In the genomic region with DNA sequence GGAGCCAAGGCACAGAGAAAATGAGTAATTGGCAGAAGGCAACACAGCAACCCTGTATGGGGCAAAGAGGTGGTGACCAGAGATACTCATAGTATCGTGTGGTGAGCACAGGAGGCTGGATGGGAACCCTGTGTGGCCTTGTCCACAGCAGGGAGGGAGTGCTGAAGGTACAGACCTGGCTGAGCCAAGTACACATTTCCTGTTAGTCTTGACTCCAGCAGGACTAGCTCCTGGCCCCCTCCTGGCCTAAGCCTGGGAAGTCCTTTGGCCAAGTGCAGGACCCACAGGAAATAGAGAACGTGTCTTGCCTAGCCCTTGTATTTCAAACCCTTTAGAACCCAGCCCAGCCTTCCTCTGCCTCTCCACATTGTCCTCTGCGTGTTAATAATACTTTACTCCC, we compare ENCODE assay signal across 21 cellular contexts.
DNase-seq lines count a peak whose midpoint lies in the region; ATAC-seq and TF ChIP-seq lines count a peak whose summit lies in the region.
"Had no signal": no experiment of that assay in that cellular context is flagged by ENCODE, and none has a peak within 500 bp of the region (broad histone marks: within the 10 kb centered on the region; RNA-seq: fewer than 3 reads in every experiment).

No MANE protein-coding gene starts in this region.

- CTCF ChIA-PET in HEK293 (lab: Yijun Ruan, JAX), result interaction anchor here (0.6 kb wide), 1 partner anchor 214 kb away, joined by 3 read pairs; no protein-coding TSS in a partner anchor

- H3K36me3 ChIP-seq in HEK293 (ENCODE audit: control insufficient read depth in 2 of 2, insufficient read depth in 1 of 2, low read length in 2 of 2), result no peaks in the 10 kb centered on the region
- H3K36me3 ChIP-seq in effector memory CD4-positive, alpha-beta T cell (ENCODE audit: control insufficient read depth, insufficient read depth, low read length), result no peaks in the 10 kb centered on the region
- H3K36me3 ChIP-seq: left lung had no signal

- H3K4me1 ChIP-seq in HEK293 (ENCODE audit: control insufficient read depth, insufficient read depth, low read length), result no peaks in the 10 kb centered on the region
- H3K4me1 ChIP-seq in effector memory CD4-positive, alpha-beta T cell (ENCODE audit: control insufficient read depth, insufficient read depth, low read length, poor library complexity, severe bottlenecking), result peaks cover 13% of the 10 kb centered on the region
- H3K4me1 ChIP-seq: left lung, testis had no signal

- H3K4me3 ChIP-seq in HEK293 (ENCODE audit: low read depth, low read length) (no peak overlapping the region), astrocyte of the cerebellum (ENCODE audit: low read depth, low read length) (no peak overlapping the region)
- H3K4me3 ChIP-seq in effector memory CD4-positive, alpha-beta T cell (ENCODE audit: insufficient read depth, low read depth, low read length, poor library complexity, severe bottlenecking), result no peak overlapping the region
- H3K4me3 ChIP-seq: left lung, testis had no signal

- no peaks in the 10 kb centered on the region for H3K27me3 ChIP-seq in effector memory CD4-positive, alpha-beta T cell (replicated peaks; ENCODE audit: control insufficient read depth, insufficient read depth, low read length, poor library complexity, severe bottlenecking)
- H3K27me3 ChIP-seq: left lung, testis had no signal

- H3K27ac ChIP-seq in HEK293 (ENCODE audit: extremely low read depth, low read depth, low read length), result no peak overlapping the region
- no peak overlapping the region for H3K27ac ChIP-seq in effector memory CD4-positive, alpha-beta T cell (ENCODE audit: insufficient read depth, low read length, poor library complexity, severe bottlenecking)
- H3K27ac ChIP-seq: left lung, testis had no signal

- in situ Hi-C loops in astrocyte of the cerebellum (cut with HindIII; ENCODE audit: low sequenced_read_pairs), result no loop called here

- DNase-seq in DMS153 (lab: John Stamatoyannopoulos, UW) (peak; percentile 56), astrocyte of the cerebellum (ENCODE audit: low read depth) (no peak), lung microvascular endothelial cell (ENCODE audit: low read depth in 2 of 2) (peak; percentile 15 to 29), NCI-H1092 (lab: John Stamatoyannopoulos, UW) (no peak)
- no peak for DNase-seq in effector memory CD4-positive, alpha-beta T cell
- DNase-seq: activated CD4-positive, alpha-beta T cell treated with anti-CD3 and anti-CD28 coated beads, Interleukin-2, amount 50 U/mL, for 4 hours; activated CD4-positive, CD25-positive, alpha-beta regulatory T cell; activated naive CD8-positive, alpha-beta T cell treated with anti-CD3 and anti-CD28 coated beads for 36 hours; cerebellar nuclear complex; erythroblast; foreskin melanocyte; H7; Kasumi-1; left lung; natural killer cell; NCI-H2029; NCI-H446; stimulated activated naive B cell treated with anti-CD40 and anti-IgM and Interleukin-4, amounts not matched to agents 10 μg/mL and 1 μg/mL and 100 μg/mL, for 72 hours; testis had no signal

- TF ChIP-seq CTCF in HEK293 (tag by site-specific recombination; IDR thresholded peaks at IDR 0.05) (no peak), astrocyte of the cerebellum (IDR thresholded peaks at IDR 0.05; ENCODE audit: low read depth, low read length, missing control alignments) (peak; percentile 12)

- H3K9me3 ChIP-seq in HEK293 (ENCODE audit: control insufficient read depth, insufficient read depth, low read depth, low read length), result no peaks in the 10 kb centered on the region
- no peaks in the 10 kb centered on the region for H3K9me3 ChIP-seq in effector memory CD4-positive, alpha-beta T cell (ENCODE audit: control insufficient read depth, low read length)
- H3K9me3 ChIP-seq: left lung, testis had no signal

- no peak for ATAC-seq in SK-N-SH treated with all-trans-retinoic acid at 6 μM for 48 hours
- ATAC-seq: left lung had no signal

- POLR2A ChIA-PET in HEK293 (lab: Yijun Ruan, JAX), result no interaction called here

TF ChIP-seq in HEK293, 187 proteins besides CTCF, POLR2A, EP300 and RAD21:
- TF ChIP-seq ZBTB26 (tag by site-specific recombination; optimal IDR thresholded peaks at IDR 0.05), result no peak
- TF ChIP-seq ZIC2 (tag by site-specific recombination; IDR thresholded peaks at IDR 0.05), result peak; percentile 48
- peak; percentile 45 for TF ChIP-seq GLIS1 (tag by site-specific recombination; IDR thresholded peaks at IDR 0.05)
TF ChIP-seq in HEK293: peak in this region for 2.

TF ChIP-seq in SK-N-SH treated with all-trans-retinoic acid at 6 μM for 48 hours, 23 proteins besides CTCF, POLR2A, EP300 and RAD21:
- TF ChIP-seq ZC3H10 (CRISPR knock-in tag; IDR thresholded peaks at IDR 0.05), result no peak
- TF ChIP-seq ZNF565 (CRISPR knock-in tag; conservative IDR thresholded peaks at IDR 0.05; ENCODE audit: low read depth), result no peak
- no peak for TF ChIP-seq CSRNP3 (CRISPR knock-in tag; IDR thresholded peaks at IDR 0.05)
- TF ChIP-seq PPARA (CRISPR knock-in tag; IDR thresholded peaks at IDR 0.05; ENCODE audit: borderline replicate concordance), result no peak
- no peak for TF ChIP-seq ISL1 (CRISPR knock-in tag; IDR thresholded peaks at IDR 0.05)
- TF ChIP-seq CREB5 (CRISPR knock-in tag; IDR thresholded peaks at IDR 0.05; ENCODE audit: low read depth), result no peak
- no peak for TF ChIP-seq ZFP3 (CRISPR knock-in tag; IDR thresholded peaks at IDR 0.05)

Comparison
In these comparisons a context has a peak if more than half of its experiments do, and no peak if none do; other contexts are left out.
1. DNase-seq: peak in DMS153 (single experiment) and lung microvascular endothelial cell (2 of 2); none in astrocyte of the cerebellum (single experiment), NCI-H1092 (single experiment) and effector memory CD4-positive, alpha-beta T cell (0 of 3).